In the genomic region with DNA sequence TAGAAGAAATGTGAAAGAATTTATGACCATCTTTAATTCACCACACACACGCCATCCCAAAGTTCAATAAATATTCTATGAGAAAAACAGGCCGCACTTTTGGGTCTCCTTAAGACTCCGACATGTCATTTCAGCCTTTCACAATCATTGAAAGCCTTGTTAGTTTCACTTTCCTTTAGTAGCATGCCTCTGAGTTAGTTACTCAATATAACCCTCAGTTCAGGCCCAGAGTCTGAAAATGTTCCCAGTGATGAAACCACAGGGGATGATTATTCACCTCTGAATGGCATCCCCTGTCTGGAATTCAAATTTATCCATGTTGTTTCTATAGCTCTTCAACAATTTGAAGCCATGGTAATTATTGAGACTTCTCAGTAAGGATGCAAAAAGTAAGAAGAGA, we compare ENCODE assay signal across 9 cellular contexts.
A peak's percentile ranks its signal among the peaks of the same experiment; 100 is the strongest.
DNase-seq lines count a peak whose midpoint lies in the region; ATAC-seq and TF ChIP-seq lines count a peak whose summit lies in the region.
"Had no signal": no experiment of that assay in that cellular context is flagged by ENCODE, and none has a peak within 500 bp of the region (broad histone marks: within the 10 kb centered on the region; RNA-seq: fewer than 3 reads in every experiment).

No MANE protein-coding gene starts in this region.

- H3K27ac ChIP-seq in gastrocnemius medialis = peak overlapping the region; percentile 12 to 57 (median 42)

- TF ChIP-seq CTCF in fibroblast of villous mesenchyme (IDR thresholded peaks at IDR 0.05; ENCODE audit: insufficient read depth, low read depth, low read length) (no peak), gastrocnemius medialis (IDR thresholded peaks at IDR 0.05 in 4 of 5, conservative IDR thresholded peaks at IDR 0.05 in 1 of 5) (no peak), Caco-2 (IDR thresholded peaks at IDR 0.05; ENCODE audit: insufficient read depth in 1 of 2, low read depth in 1 of 2, low read length in 1 of 2, severe bottlenecking in 1 of 2, unreplicated experiment in 1 of 2) (no peak)

- intact Hi-C loops in gastrocnemius medialis (cut with DNase I; ENCODE audit: low total_unique reads) = no loop called here
- intact Hi-C loops in Caco-2 (cut with micrococcal nuclease; ENCODE audit: unreplicated experiment) = no loop called here

- no peaks in the 10 kb centered on the region for H3K36me3 Mint-ChIP-seq in Caco-2 (ENCODE audit: insufficient read depth, unreplicated experiment)

- H3K27me3 Mint-ChIP-seq in Caco-2 (ENCODE audit: insufficient read depth, unreplicated experiment) = no peaks in the 10 kb centered on the region

- H3K4me3 ChIP-seq in fibroblast of villous mesenchyme (ENCODE audit: low read depth, low read length) (peak overlapping the region; percentile 32), gastrocnemius medialis (no peak overlapping the region), Caco-2 (ENCODE audit: low read depth, low read length) (no peak overlapping the region)

- in situ Hi-C loops in gastrocnemius medialis (cut with MboI; ENCODE audit: low sequenced_read_pairs in 4 of 4) = no loop called here

- H3K27ac Mint-ChIP-seq in Caco-2 (ENCODE audit: unreplicated experiment) = no peak overlapping the region

- H3K36me3 ChIP-seq in gastrocnemius medialis = no peaks in the 10 kb centered on the region
- H3K36me3 ChIP-seq in Caco-2 (ENCODE audit: control insufficient read depth, insufficient read depth, low read length) = no peaks in the 10 kb centered on the region

- DNase-seq in NOMO-1 treated with dmso at 0.1 percent for 144 hours (lab: John Stamatoyannopoulos, UW; ENCODE audit: unreplicated experiment) (peak; percentile 61), fibroblast of villous mesenchyme (ENCODE audit: low read depth) (peak; percentile 90), gastrocnemius medialis (no peak), Caco-2 (no peak), NCI-H1417 (lab: John Stamatoyannopoulos, UW) (no peak)
- DNase-seq: NCI-H524 treated with DMSO at 0.1 percent for 48 hours had no signal

- ATAC-seq in GM18867 (IDR thresholded peaks at IDR 0.05; ENCODE audit: unreplicated experiment) (peak; percentile 99), gastrocnemius medialis (peak; percentile 74 to 90), GM19467 (IDR thresholded peaks at IDR 0.05; ENCODE audit: unreplicated experiment) (no peak), GM18502 (IDR thresholded peaks at IDR 0.05; ENCODE audit: poor library complexity, unreplicated experiment) (no peak)

- BruUV-seq in Caco-2 (replicated peaks; lab: Mats Ljungman, UMichigan) = no TSS peak

- H3K9me3 Mint-ChIP-seq in Caco-2 (ENCODE audit: unreplicated experiment) = peaks cover 20% of the 10 kb centered on the region

- H3K4me1 ChIP-seq in gastrocnemius medialis = no peaks in the 10 kb centered on the region
- peaks cover 21% of the 10 kb centered on the region for H3K4me1 ChIP-seq in Caco-2

- H3K9me3 ChIP-seq in gastrocnemius medialis (peaks cover 0 to 11% (median 0%) of the 10 kb centered on the region in 3 donors), Caco-2 (peaks cover 9% of the 10 kb centered on the region; the same call in 1 of the 2 replicates)

- POLR2A ChIA-PET in Caco-2 (lab: Charles Lee) = no interaction called here

- peaks cover 21% of the 10 kb centered on the region for H3K4me1 Mint-ChIP-seq in Caco-2 (ENCODE audit: low read depth, unreplicated experiment)

- H3K4me3 Mint-ChIP-seq in Caco-2 (ENCODE audit: unreplicated experiment) = no peak overlapping the region

- no peak for TF ChIP-seq POLR2A in gastrocnemius medialis (IDR thresholded peaks at IDR 0.05)

- CTCF ChIA-PET in Caco-2 (lab: Charles Lee) = no interaction called here

- no peaks in the 10 kb centered on the region for H3K27me3 ChIP-seq in gastrocnemius medialis
- no peaks in the 10 kb centered on the region for H3K27me3 ChIP-seq in Caco-2 (replicated peaks; ENCODE audit: control insufficient read depth, insufficient read depth, low read length)

Comparison
In these comparisons a context has a peak if more than half of its experiments do, and no peak if none do; other contexts are left out.
1. ATAC-seq: peak in GM18867 (single experiment) and gastrocnemius medialis (2 of 2); none in GM19467 (single experiment) and GM18502 (single experiment).
2. DNase-seq: peak in NOMO-1 treated with dmso at 0.1 percent for 144 hours (single experiment) and fibroblast of villous mesenchyme (single experiment); none in gastrocnemius medialis (0 of 2), Caco-2 (0 of 2) and NCI-H1417 (0 of 3).